13 cellular contexts compared by ENCODE assay signal in genomic region chr20:23227274-23227673, GRCh38.
DNase-seq lines count a peak whose midpoint lies in the region; ATAC-seq and TF ChIP-seq lines count a peak whose summit lies in the region.
"Had no signal": no experiment of that assay in that cellular context is flagged by ENCODE, and none has a peak within 500 bp of the region (broad histone marks: within the 10 kb centered on the region; RNA-seq: fewer than 3 reads in every experiment).

No MANE protein-coding gene starts in this region.

- dilution Hi-C loops in mammary epithelial cell (cut with HindIII; ENCODE audit: low sequenced_read_pairs) = no loop called here

- H3K9ac ChIP-seq in mammary epithelial cell (ENCODE audit: insufficient read depth, low read length) = no peak overlapping the region

- H2AFZ ChIP-seq in mammary epithelial cell (ENCODE audit: low read depth, low read length) = no peak overlapping the region

- POLR2A ChIA-PET in MCF 10A (lab: Yijun Ruan, JAX) = interaction anchor here (2.2 kb wide), 1 partner anchor 85 kb away, joined by 7 read pairs; no protein-coding TSS in a partner anchor

- no peak for ATAC-seq in HG03469 (IDR thresholded peaks at IDR 0.05; ENCODE audit: unreplicated experiment)
- ATAC-seq: GM12878 had no signal

- H3K36me3 Mint-ChIP-seq in MCF 10A (ENCODE audit: insufficient read depth, unreplicated experiment) = peaks cover 6% of the 10 kb centered on the region
- H3K36me3 Mint-ChIP-seq: CD8-positive, alpha-beta memory T cell had no signal

- in situ Hi-C loops in mammary epithelial cell (cut with MboI; ENCODE audit: low sequenced_read_pairs in 2 of 2) (loop anchor here in 1 of 2 donors (25.0 kb wide), 1 partner anchor 890 kb away; no protein-coding TSS in a partner anchor), GM13977 (cut with MboI; ENCODE audit: low pct_unique_long_range_greater_than_20kb, low sequenced_read_pairs, unreplicated experiment) (no loop called here)

- TF ChIP-seq CTCF in MCF 10A (IDR thresholded peaks at IDR 0.05; ENCODE audit: unreplicated experiment) = no peak
- TF ChIP-seq CTCF in mammary epithelial cell (conservative IDR thresholded peaks at IDR 0.05 in 1 of 2, IDR thresholded peaks at IDR 0.05 in 1 of 2; ENCODE audit: extremely low read depth in 1 of 2, insufficient read depth in 1 of 2, low read depth in 1 of 2, low read length in 2 of 2) = no peak
- TF ChIP-seq CTCF in stomach (IDR thresholded peaks at IDR 0.05) = no peak
- no peak for TF ChIP-seq CTCF in GM13977 (IDR thresholded peaks at IDR 0.05; ENCODE audit: extremely low read depth, insufficient read depth, missing control alignments)
- TF ChIP-seq CTCF in GM10266 (IDR thresholded peaks at IDR 0.05; ENCODE audit: control insufficient read depth, insufficient read depth, low read depth, missing control alignments) = no peak

- 85% methylated on average over 4 of the region's 4 CpGs for WGBS in mammary epithelial cell (ENCODE audit: low coverage, missing lambda C conversion rate)
- WGBS in stomach, 5 donors = 76 to 83% (median 77%) methylated on average over 4 of the region's 4 CpGs

- H3K4me1 ChIP-seq in mammary epithelial cell (ENCODE audit: insufficient read depth, low read length) (peaks cover 4% of the 10 kb centered on the region), stomach (peaks cover 0 to 7% (median 0%) of the 10 kb centered on the region in 4 donors)
- H3K4me1 ChIP-seq: HAP-1 had no signal

- CTCF ChIA-PET in MCF 10A (lab: Yijun Ruan, JAX) (interaction anchor here (0.8 to 15.0 kb wide), 4 partner anchors 8 to 535 kb away, joined by 3 to 167 read pairs (median 5); no protein-coding TSS in a partner anchor), mammary epithelial cell (lab: Charles Lee; ENCODE audit: low non-redundant PET) (no interaction called here)

- H3K9me3 ChIP-seq in mammary epithelial cell (replicated peaks; ENCODE audit: insufficient read depth, low read length) = no peaks in the 10 kb centered on the region
- peaks cover 0 to 12% (median 6%) of the 10 kb centered on the region in 4 donors for H3K9me3 ChIP-seq in stomach
- H3K9me3 ChIP-seq: HAP-1 had no signal

- no peaks in the 10 kb centered on the region for H3K79me2 ChIP-seq in mammary epithelial cell (ENCODE audit: insufficient read depth, low read length)

- no peak overlapping the region for H3K4me2 ChIP-seq in mammary epithelial cell (ENCODE audit: insufficient read depth, low read depth, low read length)

- intact Hi-C loops in MCF 10A (cut with micrococcal nuclease) = no loop called here
- intact Hi-C loops in mammary epithelial cell (cut with micrococcal nuclease) = no loop called here
- intact Hi-C loops in stomach (cut with DNase I; ENCODE audit: low total_unique reads) = no loop called here

- no peaks in the 10 kb centered on the region for H3K9me3 Mint-ChIP-seq in MCF 10A (ENCODE audit: unreplicated experiment)

- no peaks in the 10 kb centered on the region for H3K27me3 Mint-ChIP-seq in MCF 10A (ENCODE audit: insufficient read depth, unreplicated experiment)

- H3K27ac Mint-ChIP-seq in MCF 10A (ENCODE audit: low read depth, unreplicated experiment) = no peak overlapping the region
- H3K27ac Mint-ChIP-seq: CD8-positive, alpha-beta memory T cell had no signal

- no peaks in the 10 kb centered on the region for H4K20me1 ChIP-seq in mammary epithelial cell (ENCODE audit: insufficient read depth, low read length)

- H3K27me3 ChIP-seq in mammary epithelial cell (ENCODE audit: insufficient read depth, low read length) (no peaks in the 10 kb centered on the region), stomach (no peaks in the 10 kb centered on the region)

- H3K4me3 ChIP-seq in mammary epithelial cell (replicated peaks in 1 of 3; ENCODE audit: insufficient read depth in 1 of 3, low read depth in 2 of 3, low read length in 3 of 3) = no peak overlapping the region
- H3K4me3 ChIP-seq in stomach = no peak overlapping the region
- H3K4me3 ChIP-seq: GM12878, HAP-1 had no signal

- peak; percentile 26 for DNase-seq in MCF 10A (ENCODE audit: unreplicated experiment)
- DNase-seq in mammary epithelial cell = no peak
- DNase-seq in fibroblast of gingiva (ENCODE audit: low read depth) = peak; percentile 34
- no peak for DNase-seq in stomach
- DNase-seq in GM13977 (ENCODE audit: low spot score) = no peak
- DNase-seq in GM10266 (ENCODE audit: extremely low spot score) = no peak
- DNase-seq: CD8-positive, alpha-beta memory T cell; DMS53; KBM-7 had no signal

- no TSS peak for BruUV-seq in MCF 10A (replicated peaks; lab: Mats Ljungman, UMichigan)
- BruUV-seq in mammary epithelial cell (replicated peaks; lab: Mats Ljungman, UMichigan) = no TSS peak

- peaks cover 36% of the 10 kb centered on the region for H3K4me1 Mint-ChIP-seq in MCF 10A (ENCODE audit: insufficient read depth, unreplicated experiment)
- H3K4me1 Mint-ChIP-seq: CD8-positive, alpha-beta memory T cell had no signal

- TF ChIP-seq POLR2A in stomach (IDR thresholded peaks at IDR 0.05) = no peak

- H3K27ac ChIP-seq in mammary epithelial cell (ENCODE audit: insufficient read depth, low read depth, low read length) (no peak overlapping the region), stomach (peak overlapping the region in 4 of 5 donors; percentile 19 to 56 (median 52))
- H3K27ac ChIP-seq: 22Rv1 had no signal

- no peak for TF ChIP-seq EP300 in stomach (IDR thresholded peaks at IDR 0.05)

- H3K4me3 Mint-ChIP-seq in MCF 10A (ENCODE audit: unreplicated experiment) = no peak overlapping the region
- H3K4me3 Mint-ChIP-seq: CD8-positive, alpha-beta memory T cell had no signal

- H3K36me3 ChIP-seq in mammary epithelial cell (ENCODE audit: insufficient read depth, low read length) (no peaks in the 10 kb centered on the region), stomach (no peaks in the 10 kb centered on the region)
- H3K36me3 ChIP-seq: HAP-1 had no signal

Comparison
In these comparisons a context has a peak if more than half of its experiments do, and no peak if none do; other contexts are left out.
1. DNase-seq: peak in MCF 10A (single experiment) and fibroblast of gingiva (single experiment); none in mammary epithelial cell (single experiment), stomach (single experiment), GM13977 (single experiment) and GM10266 (single experiment).